16 cellular contexts compared by ENCODE assay signal in genomic region chr14:49954171-49954631, GRCh38.
DNase-seq lines count a peak whose midpoint lies in the region; ATAC-seq, FAIRE-seq and TF ChIP-seq lines count a peak whose summit lies in the region.
"Had no signal": no experiment of that assay in that cellular context is flagged by ENCODE, and none has a peak within 500 bp of the region (broad histone marks: within the 10 kb centered on the region; RNA-seq: fewer than 3 reads in every experiment).

No MANE protein-coding gene starts in this region.

- 25% methylated on average over 2 of the region's 2 CpGs for WGBS in suprapubic skin

- H3K36me3 Mint-ChIP-seq in CD8-positive, alpha-beta T cell, result no peaks in the 10 kb centered on the region

- H3K27ac ChIP-seq in suprapubic skin, result peak overlapping the region; percentile 1
- no peak overlapping the region for H3K27ac ChIP-seq in CD8-positive, alpha-beta T cell (ENCODE audit: low read depth, low read length)
- H3K27ac ChIP-seq: parathyroid adenoma had no signal

- H3K4me1 ChIP-seq in suprapubic skin, result peaks cover 34% of the 10 kb centered on the region
- H3K4me1 ChIP-seq in CD8-positive, alpha-beta T cell (ENCODE audit: insufficient read depth, low read length), result peaks cover 10% of the 10 kb centered on the region
- H3K4me1 ChIP-seq: parathyroid adenoma had no signal

- in situ Hi-C loops in KBM-7 (cut with MboI; ENCODE audit: low pct_unique_long_range_greater_than_20kb, low sequenced_read_pairs), result no loop called here

- no peak overlapping the region for H3K4me3 ChIP-seq in fibroblast of the aortic adventitia (ENCODE audit: low read depth, low read length)
- no peak overlapping the region for H3K4me3 ChIP-seq in suprapubic skin
- H3K4me3 ChIP-seq in CD8-positive, alpha-beta T cell (ENCODE audit: low read depth, low read length), result no peak overlapping the region

- H3K9me3 ChIP-seq in suprapubic skin, result no peaks in the 10 kb centered on the region
- no peaks in the 10 kb centered on the region for H3K9me3 ChIP-seq in CD8-positive, alpha-beta T cell (ENCODE audit: low read length)

- no peaks in the 10 kb centered on the region for H3K27me3 Mint-ChIP-seq in CD8-positive, alpha-beta T cell (ENCODE audit: low read depth)
- H3K27me3 Mint-ChIP-seq: activated B cell treated with CpG ODN at 0.5 μM for 24 hours had no signal

- ATAC-seq in CD8-positive, alpha-beta T cell, result no peak

- no peaks in the 10 kb centered on the region for H3K27me3 ChIP-seq in suprapubic skin
- H3K27me3 ChIP-seq in CD8-positive, alpha-beta T cell (ENCODE audit: insufficient read depth, low read length), result no peaks in the 10 kb centered on the region

- H3K9me3 Mint-ChIP-seq in CD8-positive, alpha-beta T cell, result no peaks in the 10 kb centered on the region
- H3K9me3 Mint-ChIP-seq: activated B cell treated with CpG ODN at 0.5 μM for 24 hours had no signal

- H3K27ac Mint-ChIP-seq in CD8-positive, alpha-beta T cell, result no peak overlapping the region
- H3K27ac Mint-ChIP-seq: activated B cell treated with CpG ODN at 0.5 μM for 24 hours had no signal

- peaks cover 14% of the 10 kb centered on the region for H3K4me1 Mint-ChIP-seq in CD8-positive, alpha-beta T cell (ENCODE audit: low read depth)

- POLR2A ChIA-PET in CD8-positive, alpha-beta T cell (lab: Charles Lee), result interaction anchor here (1.0 to 1.2 kb wide), 2 partner anchors 14 to 16 kb away, joined by 4 to 7 read pairs; no protein-coding TSS in a partner anchor

- TF ChIP-seq EP300 in suprapubic skin (IDR thresholded peaks at IDR 0.05), result no peak

- H3K36me3 ChIP-seq in suprapubic skin, result no peaks in the 10 kb centered on the region
- H3K36me3 ChIP-seq in CD8-positive, alpha-beta T cell (ENCODE audit: insufficient read depth, low read length), result no peaks in the 10 kb centered on the region

- no peak overlapping the region for H3K4me3 Mint-ChIP-seq in CD8-positive, alpha-beta T cell
- H3K4me3 Mint-ChIP-seq: activated B cell treated with CpG ODN at 0.5 μM for 24 hours had no signal

- TF ChIP-seq POLR2A in suprapubic skin (IDR thresholded peaks at IDR 0.05) (no peak), H54 (IDR thresholded peaks at IDR 0.05; ENCODE audit: low read depth, low read length) (no peak)

- peak; percentile 27 for DNase-seq in HCEC 1CT
- DNase-seq in amniotic epithelial cell (ENCODE audit: low read depth), result peak; percentile 73
- peak; percentile 37 for DNase-seq in fibroblast of the aortic adventitia (ENCODE audit: low read depth)
- DNase-seq in suprapubic skin (ENCODE audit: low spot score in 2 of 2), result no peak
- no peak for DNase-seq in CD8-positive, alpha-beta T cell
- DNase-seq in KBM-7, result no peak
- DNase-seq in H54 (ENCODE audit: insufficient read length, low spot score), result no peak
- DNase-seq: activated B cell treated with CpG ODN at 0.5 μM for 24 hours; activated naive CD4-positive, alpha-beta T cell; effector memory CD4-positive, alpha-beta T cell; head of caudate nucleus; kidney; NCI-H1694; NCI-H510A treated with DMSO at 0.1 percent for 48 hours; stimulated activated CD4-positive, alpha-beta T cell treated with anti-CD3 and anti-CD28 coated beads, Interleukin-15, amount 100 ng/mL, for 24 hours had no signal

- CTCF ChIA-PET in CD8-positive, alpha-beta T cell (lab: Charles Lee), result no interaction called here

- TF ChIP-seq CTCF in fibroblast of the aortic adventitia (IDR thresholded peaks at IDR 0.05; ENCODE audit: insufficient read depth, low read length) (no peak), suprapubic skin (IDR thresholded peaks at IDR 0.05) (no peak)
- TF ChIP-seq CTCF in CD8-positive, alpha-beta T cell (IDR thresholded peaks at IDR 0.05), result no peak

- intact Hi-C loops in CD8-positive, alpha-beta T cell (cut with DNase I, micrococcal nuclease), result no loop called here

- no peak for FAIRE-seq in H54 (lab: Jason Lieb, UNC)
- FAIRE-seq: kidney had no signal

Comparison
In these comparisons a context has a peak if more than half of its experiments do, and no peak if none do; other contexts are left out.
1. DNase-seq: peak in HCEC 1CT (single experiment), amniotic epithelial cell (single experiment) and fibroblast of the aortic adventitia (single experiment); none in suprapubic skin (0 of 2), CD8-positive, alpha-beta T cell (0 of 7), KBM-7 (single experiment) and H54 (single experiment).